In genomic region chr17:34255381-34255732, GRCh38 we compare ENCODE assay signal across 8 cellular contexts. TPM values are rescaled to one million over a fixed set of nuclear protein-coding genes. Genes with fewer than 3 reads are reported as not detected.
DNase-seq lines count a peak whose midpoint lies in the region; ATAC-seq and TF ChIP-seq lines count a peak whose summit lies in the region.

No MANE protein-coding gene starts in this region.

- TF ChIP-seq POLR2A in tibial nerve (IDR thresholded peaks at IDR 0.05), result no peak

- no peak for TF ChIP-seq CTCF in tibial nerve (IDR thresholded peaks at IDR 0.05)

- DNase-seq in NT2/D1 (ENCODE audit: low read depth, low spot score) (no peak), tibial nerve (ENCODE audit: low spot score in 2 of 2) (no peak), GM19238 (ENCODE audit: insufficient read length, low spot score) (no peak), caudate nucleus (lab: John Stamatoyannopoulos, UW) (no peak)
- no peak for DNase-seq in stimulated activated CD4-positive, alpha-beta T cell treated with anti-CD3 and anti-CD28 coated beads, Interleukin-2, amount 100 ng/mL, for 48 hours
- no peak for DNase-seq in stimulated activated effector memory CD8-positive, alpha-beta T cell treated with anti-CD3 and anti-CD28 coated beads, Interleukin-12 subunit alpha, Interleukin-12 subunit beta, amount 100 ng/mL, for 72 hours (ENCODE audit: low spot score in 2 of 2)

- TF ChIP-seq EP300 in tibial nerve (IDR thresholded peaks at IDR 0.05), result no peak

- H3K9me3 Mint-ChIP-seq in stimulated activated effector memory CD8-positive, alpha-beta T cell treated with anti-CD3 and anti-CD28 coated beads, Interleukin-12 subunit alpha, Interleukin-12 subunit beta, amount 100 ng/mL, for 72 hours, result no peaks in the 10 kb centered on the region

- ATAC-seq in stimulated activated effector memory CD8-positive, alpha-beta T cell treated with anti-CD3 and anti-CD28 coated beads, Interleukin-12 subunit alpha, Interleukin-12 subunit beta, amount 100 ng/mL, for 72 hours, result no peak

- peaks cover 11% of the 10 kb centered on the region for H3K36me3 ChIP-seq in NT2/D1 (ENCODE audit: insufficient read depth, insufficient read length, low read length)
- no peaks in the 10 kb centered on the region for H3K36me3 ChIP-seq in ectodermal cell (ENCODE audit: control insufficient read depth, insufficient read depth, low read length)
- H3K36me3 ChIP-seq in mucosa of rectum (ENCODE audit: control insufficient read depth in 2 of 2, insufficient read depth in 2 of 2, low read length in 2 of 2), result no peaks in the 10 kb centered on the region
- no peaks in the 10 kb centered on the region for H3K36me3 ChIP-seq in tibial nerve

- no peak overlapping the region for H3K27ac ChIP-seq in ectodermal cell (ENCODE audit: insufficient read depth, low read depth, low read length, poor library complexity, severe bottlenecking)
- peak overlapping the region; percentile 60 to 70 for H3K27ac ChIP-seq in mucosa of rectum (ENCODE audit: low read depth in 2 of 2, low read length in 2 of 2)
- peak overlapping the region; percentile 43 to 91 (median 80) for H3K27ac ChIP-seq in tibial nerve
- H3K27ac ChIP-seq in caudate nucleus (ENCODE audit: low read depth, low read length), result no peak overlapping the region

- no peak overlapping the region for H3K4me3 Mint-ChIP-seq in stimulated activated effector memory CD8-positive, alpha-beta T cell treated with anti-CD3 and anti-CD28 coated beads, Interleukin-12 subunit alpha, Interleukin-12 subunit beta, amount 100 ng/mL, for 72 hours

- H3K4me3 ChIP-seq in NT2/D1 (ENCODE audit: insufficient read length, low read depth), result peak overlapping the region; percentile 61
- H3K4me3 ChIP-seq in ectodermal cell (ENCODE audit: insufficient read depth, low read depth, low read length), result peak overlapping the region; percentile 25
- peak overlapping the region; percentile 44 to 65 for H3K4me3 ChIP-seq in mucosa of rectum (ENCODE audit: low read length in 2 of 2)
- peak overlapping the region; percentile 14 to 51 (median 38) for H3K4me3 ChIP-seq in tibial nerve

- H3K4me1 ChIP-seq in NT2/D1 (ENCODE audit: insufficient read depth, insufficient read length) (peaks cover 6% of the 10 kb centered on the region), ectodermal cell (ENCODE audit: control insufficient read depth, insufficient read depth, low read length) (peaks cover 17% of the 10 kb centered on the region), mucosa of rectum (ENCODE audit: control insufficient read depth in 2 of 2, insufficient read depth in 2 of 2, low read length in 2 of 2) (peaks cover 18 to 22% of the 10 kb centered on the region in 2 donors), tibial nerve (peaks cover 10 to 83% (median 59%) of the 10 kb centered on the region in 4 donors)

- no peaks in the 10 kb centered on the region for H3K9me3 ChIP-seq in NT2/D1 (ENCODE audit: insufficient read depth, low read length)
- H3K9me3 ChIP-seq in ectodermal cell (ENCODE audit: control insufficient read depth, low read length), result no peaks in the 10 kb centered on the region
- H3K9me3 ChIP-seq in mucosa of rectum (ENCODE audit: control insufficient read depth in 2 of 2, low read length in 2 of 2), result no peaks in the 10 kb centered on the region
- H3K9me3 ChIP-seq in tibial nerve, result no peaks in the 10 kb centered on the region

- WGBS in ectodermal cell, 2 experiments, result 46 to 53% methylated on average over 5 of the region's 5 CpGs
- WGBS in tibial nerve, 2 donors, result 22 to 23% methylated on average over 5 of the region's 5 CpGs

- H3K36me3 Mint-ChIP-seq in stimulated activated effector memory CD8-positive, alpha-beta T cell treated with anti-CD3 and anti-CD28 coated beads, Interleukin-12 subunit alpha, Interleukin-12 subunit beta, amount 100 ng/mL, for 72 hours, result no peaks in the 10 kb centered on the region

- no peaks in the 10 kb centered on the region for H3K4me1 Mint-ChIP-seq in stimulated activated effector memory CD8-positive, alpha-beta T cell treated with anti-CD3 and anti-CD28 coated beads, Interleukin-12 subunit alpha, Interleukin-12 subunit beta, amount 100 ng/mL, for 72 hours

- H3K27me3 ChIP-seq in NT2/D1 (ENCODE audit: insufficient read depth, insufficient read length) (no peaks in the 10 kb centered on the region), ectodermal cell (ENCODE audit: control insufficient read depth, insufficient read depth, low read length, poor library complexity, severe bottlenecking) (no peaks in the 10 kb centered on the region), mucosa of rectum (ENCODE audit: control insufficient read depth in 2 of 2, insufficient read depth in 2 of 2, low read length in 2 of 2) (no peaks in the 10 kb centered on the region), tibial nerve (no peaks in the 10 kb centered on the region)

- peak overlapping the region; percentile 62 for H3K9ac ChIP-seq in NT2/D1 (ENCODE audit: insufficient read length, low read depth)
- H3K9ac ChIP-seq in mucosa of rectum (ENCODE audit: low read depth in 1 of 2, low read length in 2 of 2), result peak overlapping the region; percentile 46 to 54

- no peak overlapping the region for H3K27ac Mint-ChIP-seq in stimulated activated effector memory CD8-positive, alpha-beta T cell treated with anti-CD3 and anti-CD28 coated beads, Interleukin-12 subunit alpha, Interleukin-12 subunit beta, amount 100 ng/mL, for 72 hours

RNA-seq across cellular contexts. Expression of gene CCL2, which starts 0.3 kb away (rescaled TPM):
- polyA plus RNA-seq in ectodermal cell (2013, experiment 1 of 4), result 11.4 TPM
- polyA plus RNA-seq in ectodermal cell (2013, experiment 2 of 4), result 15.7 TPM
- 12.0 TPM for polyA plus RNA-seq in ectodermal cell (2013, experiment 3 of 4)
- 12.8 TPM for polyA plus RNA-seq in ectodermal cell (2013, experiment 4 of 4)
- total RNA-seq in tibial nerve, result 100 to 1,000 TPM in 1 of 4 donors, 10 to 100 TPM in 3; 34.7 to 185 (median 43.6) TPM

RNA-seq across cellular contexts. Expression of gene CCL7, which starts 14.7 kb away (rescaled TPM):
- polyA plus RNA-seq in ectodermal cell (2013, experiment 1 of 4), result not detected
- not detected for polyA plus RNA-seq in ectodermal cell (2013, experiment 2 of 4)
- polyA plus RNA-seq in ectodermal cell (2013, experiment 3 of 4), result not detected
- polyA plus RNA-seq in ectodermal cell (2013, experiment 4 of 4), result not detected
- not detected for total RNA-seq in tibial nerve

RNA-seq across cellular contexts. Expression of gene CCL11, which starts 30.2 kb away (rescaled TPM):
- not detected for polyA plus RNA-seq in ectodermal cell (2013, experiment 1 of 4)
- polyA plus RNA-seq in ectodermal cell (2013, experiment 2 of 4), result not detected
- polyA plus RNA-seq in ectodermal cell (2013, experiment 3 of 4), result not detected
- not detected for polyA plus RNA-seq in ectodermal cell (2013, experiment 4 of 4)
- 1 to 10 TPM in 1 of 4 donors, not detected in 3; 3.9 TPM for total RNA-seq in tibial nerve

Comparison
In these comparisons a context has a peak if more than half of its experiments do, and no peak if none do; other contexts are left out.
1. H3K27ac ChIP-seq: peak in mucosa of rectum (2 of 2) and tibial nerve (4 of 4); none in ectodermal cell (single experiment) and caudate nucleus (single experiment).
2. Peak in every context shown above with its lines, with median percentiles within 50 percentile points of each other: H3K4me3 ChIP-seq.